ENCODE assay signal across 22 cellular contexts in genomic region chr20:8867346-8867745, GRCh38.
"Had no signal": no experiment of that assay in that cellular context is flagged by ENCODE, and none has a peak within 500 bp of the region (broad histone marks: within the 10 kb centered on the region; RNA-seq: fewer than 3 reads in every experiment).

No MANE protein-coding gene starts in this region.

- FAIRE-seq: endothelial cell of umbilical vein had no signal

- DNase-seq: colonic mucosa; dermis blood vessel endothelial cell; endodermal cell; erythroblast; foreskin keratinocyte; head of caudate nucleus; hippocampal formation; kidney glomerular epithelial cell; mammary epithelial cell; mucosa of descending colon; naive thymus-derived CD8-positive, alpha-beta T cell; posterior cingulate gyrus; stimulated activated CD4-positive, alpha-beta T cell treated with anti-CD3 and anti-CD28 coated beads, Interleukin-2, amount 100 ng/mL, for 48 hours; stimulated activated CD8-positive, alpha-beta memory T cell treated with anti-CD3 and anti-CD28 coated beads, Interleukin-4, amount 100 ng/mL, for 48 hours; testis; upper lobe of right lung had no signal

- H3K27me3 ChIP-seq: colonic mucosa, foreskin keratinocyte, right atrium auricular region, testis, tibial nerve, upper lobe of right lung, vagina had no signal

- H3K36me3 ChIP-seq: colonic mucosa, right atrium auricular region, tibial nerve, upper lobe of right lung, vagina had no signal

- ATAC-seq: foreskin keratinocyte; mucosa of descending colon; naive thymus-derived CD8-positive, alpha-beta T cell; stimulated activated effector memory CD8-positive, alpha-beta T cell treated with anti-CD3 and anti-CD28 coated beads, Interleukin-12 subunit alpha, Interleukin-12 subunit beta, amount 100 ng/mL, for 72 hours; upper lobe of right lung had no signal

- H3K9me3 ChIP-seq: colonic mucosa, mucosa of descending colon, right atrium auricular region, testis, tibial nerve, upper lobe of right lung, vagina had no signal

- H3K4me1 ChIP-seq: colonic mucosa, foreskin keratinocyte, right atrium auricular region, testis, tibial nerve, upper lobe of right lung, vagina had no signal

- H3K27ac ChIP-seq: colonic mucosa, foreskin keratinocyte, right atrium auricular region, testis, tibial nerve, upper lobe of right lung, vagina had no signal

- H3K4me3 ChIP-seq: colonic mucosa, mucosa of descending colon, right atrium auricular region, smooth muscle cell, testis, tibial nerve, upper lobe of right lung, vagina had no signal
